Comparison of ENCODE assay signal across 12 cellular contexts in the genomic region with DNA sequence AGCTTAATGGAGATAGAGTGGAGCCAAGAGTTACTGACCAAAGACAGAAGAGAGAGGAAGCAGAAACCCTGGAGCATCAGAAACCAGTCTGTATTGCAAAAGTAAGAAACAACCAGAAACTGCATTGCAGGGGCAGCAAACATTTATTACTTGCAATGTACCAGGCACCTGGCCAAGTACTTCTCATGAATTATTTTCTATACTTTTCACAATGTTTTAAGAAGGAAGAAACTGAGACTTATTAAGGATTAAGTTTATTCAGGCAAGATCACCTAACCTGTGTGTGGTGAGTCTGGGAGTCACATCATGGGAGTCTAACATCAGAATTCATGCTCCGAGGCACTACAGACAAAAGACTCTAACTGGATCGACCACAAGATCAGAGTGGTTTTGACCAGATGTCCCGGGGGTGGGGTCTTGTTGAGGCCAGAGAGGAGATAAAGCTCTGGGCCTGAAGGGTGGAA. TPM values are rescaled to one million over a fixed set of nuclear protein-coding genes. Genes with fewer than 3 reads are reported as not detected.
DNase-seq lines count a peak whose midpoint lies in the region; ATAC-seq and TF ChIP-seq lines count a peak whose summit lies in the region.
"Had no signal": no experiment of that assay in that cellular context is flagged by ENCODE, and none has a peak within 500 bp of the region (broad histone marks: within the 10 kb centered on the region; RNA-seq: fewer than 3 reads in every experiment).

No MANE protein-coding gene starts in this region.

- no peaks in the 10 kb centered on the region for H3K9me3 ChIP-seq in left ventricle myocardium inferior (replicated peaks)
- H3K9me3 ChIP-seq in aorta (ENCODE audit: control insufficient read depth, low read length), result no peaks in the 10 kb centered on the region

- H3K4me1 ChIP-seq in left ventricle myocardium inferior, result peaks cover 38% of the 10 kb centered on the region
- H3K4me1 ChIP-seq in aorta (ENCODE audit: control insufficient read depth in 1 of 2, insufficient read depth in 2 of 2, low read length in 2 of 2), result no peaks in the 10 kb centered on the region

- DNase-seq in left ventricle myocardium inferior, result no peak
- DNase-seq in Right ventricle myocardium superior, result no peak
- peak; percentile 97 for DNase-seq in astrocyte of the cerebellum (ENCODE audit: low read depth)
- peak; percentile 92 for DNase-seq in iris pigment epithelial cell (ENCODE audit: low read depth)
- DNase-seq in UCSD-AML1 (lab: John Stamatoyannopoulos, UW; ENCODE audit: unreplicated experiment), result no peak
- no peak for DNase-seq in cortex of kidney (lab: John Stamatoyannopoulos, UW)
- no peak for DNase-seq in activated T-cell treated with anti-CD3 and anti-CD28 coated beads, Interleukin-2, amount 50 U/mL, for 1 hour
- no peak for DNase-seq in aorta
- DNase-seq: activated naive CD4-positive, alpha-beta T cell treated with Interleukin-2 at 50 U/mL for 16 hours; MV-4-11; NCI-H510A had no signal

- in situ Hi-C loops in astrocyte of the cerebellum (cut with HindIII; ENCODE audit: low sequenced_read_pairs), result no loop called here

- intact Hi-C loops in left ventricle myocardium inferior (cut with micrococcal nuclease) (no loop called here), Right ventricle myocardium superior (cut with DNase I) (no loop called here), aorta (cut with DNase I) (no loop called here)

- WGBS in aorta, 2 donors, result 32 to 46% methylated on average over 3 of the region's 3 CpGs

- H3K27me3 ChIP-seq in left ventricle myocardium inferior (ENCODE audit: low read depth) (no peaks in the 10 kb centered on the region), aorta (ENCODE audit: control insufficient read depth in 1 of 2, insufficient read depth in 2 of 2, low read length in 1 of 2) (no peaks in the 10 kb centered on the region)

- peak overlapping the region; percentile 59 for H3K27ac ChIP-seq in left ventricle myocardium inferior (replicated peaks)
- no peak overlapping the region for H3K27ac ChIP-seq in aorta (ENCODE audit: low read depth in 1 of 2, low read length in 2 of 2)

- ATAC-seq in Right ventricle myocardium superior (ENCODE audit: poor library complexity), result no peak
- ATAC-seq in aorta (ENCODE audit: low FRiP score), result no peak

- H3K36me3 ChIP-seq in left ventricle myocardium inferior (peaks cover 29% of the 10 kb centered on the region), aorta (ENCODE audit: control insufficient read depth in 1 of 2, insufficient read depth in 2 of 2, low read length in 1 of 2) (no peaks in the 10 kb centered on the region)

- H3K4me3 ChIP-seq in left ventricle myocardium inferior, result no peak overlapping the region
- H3K4me3 ChIP-seq in astrocyte of the cerebellum (ENCODE audit: low read depth, low read length), result no peak overlapping the region
- no peak overlapping the region for H3K4me3 ChIP-seq in aorta (ENCODE audit: low read length in 2 of 2)

- TF ChIP-seq CTCF in left ventricle myocardium inferior (IDR thresholded peaks at IDR 0.05; ENCODE audit: borderline replicate concordance), result no peak
- TF ChIP-seq CTCF in astrocyte of the cerebellum (IDR thresholded peaks at IDR 0.05; ENCODE audit: low read depth, low read length, missing control alignments), result no peak

RNA-seq across cellular contexts. Expression of a gene that starts 47.4 kb away (rescaled TPM):
- 25.9 TPM for total RNA-seq in left ventricle myocardium inferior
- 30.2 TPM for total RNA-seq in Right ventricle myocardium superior
- 1 to 10 TPM; 1.6 to 4.3 TPM for total RNA-seq in aorta
- polyA plus RNA-seq in aorta, result 1 to 10 TPM in 1 of 2 donors, under 1 TPM in 1; 0.38 to 2.1 TPM
- total RNA-seq: G401 had no signal

Comparison
In these comparisons a context has a peak if more than half of its experiments do, and no peak if none do; other contexts are left out.
1. DNase-seq: peak in astrocyte of the cerebellum (single experiment) and iris pigment epithelial cell (single experiment); none in left ventricle myocardium inferior (single experiment), Right ventricle myocardium superior (single experiment), UCSD-AML1 (single experiment), cortex of kidney (single experiment), activated T-cell treated with anti-CD3 and anti-CD28 coated beads, Interleukin-2, amount 50 U/mL, for 1 hour (single experiment) and aorta (0 of 2).